1 cellular context compared by ENCODE assay signal in genomic region chr5:175715627-175716522, GRCh38.
TF ChIP-seq lines count a peak whose summit lies in the region.

No MANE protein-coding gene starts in this region.

TF ChIP-seq in IMR-90, 13 proteins besides CTCF, POLR2A, EP300 and RAD21:
- TF ChIP-seq CHD1 (IDR thresholded peaks at IDR 0.05; ENCODE audit: low read depth, low read length) (no peak), RFX5 (IDR thresholded peaks at IDR 0.05; ENCODE audit: low read depth, low read length) (no peak), MXI1 (IDR thresholded peaks at IDR 0.05; ENCODE audit: borderline replicate concordance, low read depth, low read length) (no peak), SMC3 (IDR thresholded peaks at IDR 0.05; ENCODE audit: low read depth, low read length) (no peak), MAFK (IDR thresholded peaks at IDR 0.05; ENCODE audit: low read depth, low read length) (no peak), NFE2L2 (IDR thresholded peaks at IDR 0.05; ENCODE audit: low read depth, low read length) (no peak)
TF ChIP-seq in IMR-90: peak in this region for 0.
